In the genomic region with DNA sequence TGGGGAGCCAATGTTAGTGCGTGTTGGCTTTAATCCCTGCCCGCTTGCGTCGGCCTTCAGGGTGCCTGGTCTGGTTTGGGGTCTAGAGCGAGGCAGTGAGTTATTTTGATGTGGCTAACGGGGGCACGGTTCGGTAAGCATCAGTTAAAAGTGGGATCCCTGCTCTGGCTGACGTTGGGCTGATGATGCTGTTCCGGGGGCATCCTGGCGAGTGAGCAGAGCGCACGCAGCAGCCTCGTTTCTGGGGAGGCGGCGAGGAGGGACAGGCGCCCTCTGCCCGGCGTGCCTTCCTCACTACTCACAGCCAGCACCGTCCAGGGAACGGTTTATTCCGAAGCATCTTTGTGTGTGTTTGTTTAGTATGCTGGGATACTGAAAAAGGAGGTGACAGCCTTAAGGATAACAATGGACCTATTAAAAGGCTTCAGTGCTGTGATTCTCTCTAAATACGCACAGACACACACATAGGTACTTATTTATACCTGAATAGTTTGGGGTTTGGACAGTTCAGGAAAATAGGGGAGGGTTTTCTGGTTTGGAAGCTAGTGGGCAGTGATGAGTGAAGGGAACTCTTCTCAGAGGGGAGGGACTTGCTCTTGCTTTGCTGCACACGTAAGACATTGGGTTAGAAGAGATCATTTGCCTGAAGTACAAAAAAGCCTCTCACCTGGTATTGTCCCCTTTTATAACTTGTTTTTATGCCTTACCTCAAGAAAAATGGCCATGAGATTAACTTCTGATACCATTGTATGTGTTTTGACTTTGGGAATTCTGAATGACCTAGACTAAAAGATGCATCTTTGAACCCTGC, we compare ENCODE assay signal across 8 cellular contexts. TPM values are rescaled to one million over a fixed set of nuclear protein-coding genes. Genes with fewer than 3 reads are reported as not detected.
DNase-seq lines count a peak whose midpoint lies in the region; ATAC-seq and TF ChIP-seq lines count a peak whose summit lies in the region.

No MANE protein-coding gene starts in this region.

- 0 to 2% methylated on average over 24 of the region's 24 CpGs for WGBS in GM23248 (ENCODE audit: low coverage in 1 of 2, low lambda C conversion rate in 2 of 2, missing lambda C conversion rate in 2 of 2), 2 experiments
- WGBS in trophoblast cell (ENCODE audit: extremely low coverage, insufficient coverage, insufficient read length) = no CpG with 5 or more reads among the region's 24 CpGs

- H3K27me3 Mint-ChIP-seq in activated naive CD8-positive, alpha-beta T cell treated with anti-CD3 and anti-CD28 coated beads, Interleukin-2, amount 10 ng/mL, durations not matched to agents 7 days and 5 days = peaks cover 50% of the 10 kb centered on the region

- H3K4me2 ChIP-seq in GM23248 (ENCODE audit: unreplicated experiment) (peak overlapping the region; percentile 96), trophoblast cell (ENCODE audit: low read length) (peak overlapping the region; percentile 67)

- peak overlapping the region; percentile 86 for H3K4me3 Mint-ChIP-seq in activated naive CD8-positive, alpha-beta T cell treated with anti-CD3 and anti-CD28 coated beads, Interleukin-2, amount 10 ng/mL, durations not matched to agents 7 days and 5 days

- H3K79me2 ChIP-seq in GM23248 (ENCODE audit: insufficient read depth) (peaks cover 90% of the 10 kb centered on the region), trophoblast cell (ENCODE audit: control insufficient read depth, insufficient read depth, low read length, poor library complexity) (peaks cover 31% of the 10 kb centered on the region)

- H3K36me3 ChIP-seq in GM23248 (ENCODE audit: low read depth) (peaks cover 16% of the 10 kb centered on the region; the same call in 1 of the 2 replicates), left ventricle myocardium inferior (no peaks in the 10 kb centered on the region), trophoblast cell (ENCODE audit: control insufficient read depth in 1 of 2, insufficient read depth in 2 of 2, low read length in 2 of 2) (no peaks in the 10 kb centered on the region)

- peak overlapping the region; percentile 21 for H3K14ac ChIP-seq in trophoblast cell (ENCODE audit: low read length)

- no peak overlapping the region for H2AK5ac ChIP-seq in trophoblast cell (ENCODE audit: low read length)

- H3K9ac ChIP-seq in GM23248 = peak overlapping the region; percentile 97
- H3K9ac ChIP-seq in trophoblast cell (ENCODE audit: low read length) = peak overlapping the region; percentile 74

- H2BK120ac ChIP-seq in trophoblast cell (ENCODE audit: insufficient read depth, low read length, poor library complexity) = no peak overlapping the region

- no peak overlapping the region for H3K23ac ChIP-seq in trophoblast cell (ENCODE audit: low read length)

- TF ChIP-seq POLR2A in NB4 (IDR thresholded peaks at IDR 0.05; ENCODE audit: extremely low read depth, insufficient read length) = no peak

- TF ChIP-seq CTCF in GM10266 (IDR thresholded peaks at IDR 0.05; ENCODE audit: control insufficient read depth, insufficient read depth, low read depth, missing control alignments) (peak; percentile 10), NB4 (IDR thresholded peaks at IDR 0.05; ENCODE audit: low read depth, low read length) (peak; percentile 11), left ventricle myocardium inferior (IDR thresholded peaks at IDR 0.05; ENCODE audit: borderline replicate concordance) (peak; percentile 67)

- in situ Hi-C loops in GM23248 (cut with MboI) = loop anchor here (10.0 kb wide), 1 partner anchor 307 kb away; no protein-coding TSS in a partner anchor

- H4K20me1 ChIP-seq in GM23248 (ENCODE audit: insufficient read depth) = 0 out of 2 replicates have a peak, but pooled peaks cover 9% of the 10 kb centered on the region

- H3K27ac ChIP-seq in GM23248 (peak overlapping the region; percentile 93), left ventricle myocardium inferior (replicated peaks) (peak overlapping the region; percentile 94), trophoblast cell (ENCODE audit: low read depth, low read length) (peak overlapping the region; percentile 31)

- H3K18ac ChIP-seq in trophoblast cell (ENCODE audit: low read length) = no peak overlapping the region

- H3K4me1 ChIP-seq in GM23248 (ENCODE audit: insufficient read depth) = peaks cover 51% of the 10 kb centered on the region
- H3K4me1 ChIP-seq in left ventricle myocardium inferior = peaks cover 81% of the 10 kb centered on the region
- peaks cover 2 to 12% of the 10 kb centered on the region in 2 experiments for H3K4me1 ChIP-seq in trophoblast cell (ENCODE audit: control insufficient read depth in 1 of 2, insufficient read depth in 2 of 2, low read length in 2 of 2)

- H3K27me3 ChIP-seq in GM23248 (replicated peaks; ENCODE audit: insufficient read depth) (no peaks in the 10 kb centered on the region), left ventricle myocardium inferior (ENCODE audit: low read depth) (no peaks in the 10 kb centered on the region), trophoblast cell (ENCODE audit: insufficient read depth, low read length) (no peaks in the 10 kb centered on the region)

- no peaks in the 10 kb centered on the region for H3K9me3 Mint-ChIP-seq in activated naive CD8-positive, alpha-beta T cell treated with anti-CD3 and anti-CD28 coated beads, Interleukin-2, amount 10 ng/mL, durations not matched to agents 7 days and 5 days

- H2BK5ac ChIP-seq in trophoblast cell (ENCODE audit: low read depth, low read length, poor library complexity) = no peak overlapping the region

- H3K4ac ChIP-seq in trophoblast cell (ENCODE audit: low read depth, low read length) = peak overlapping the region; percentile 78

- no peak overlapping the region for H4K8ac ChIP-seq in trophoblast cell (ENCODE audit: low read depth, low read length)

- H3K79me1 ChIP-seq in trophoblast cell (ENCODE audit: low read length) = peaks cover 22% of the 10 kb centered on the region

- no peak overlapping the region for H2BK12ac ChIP-seq in trophoblast cell (ENCODE audit: low read length)

- intact Hi-C loops in left ventricle myocardium inferior (cut with micrococcal nuclease) = no loop called here

- H3K9me2 ChIP-seq in GM23248 (ENCODE audit: insufficient read depth) = no peaks in the 10 kb centered on the region

- H4K12ac ChIP-seq in trophoblast cell (ENCODE audit: low read depth, low read length) = no peak overlapping the region

- peak; percentile 41 for ATAC-seq in activated naive CD8-positive, alpha-beta T cell treated with anti-CD3 and anti-CD28 coated beads, Interleukin-2, amount 10 ng/mL, durations not matched to agents 7 days and 5 days (ENCODE audit: low read depth)

- no peaks in the 10 kb centered on the region for H3K36me3 Mint-ChIP-seq in activated naive CD8-positive, alpha-beta T cell treated with anti-CD3 and anti-CD28 coated beads, Interleukin-2, amount 10 ng/mL, durations not matched to agents 7 days and 5 days

- H2AFZ ChIP-seq in GM23248 (no peak overlapping the region), trophoblast cell (ENCODE audit: insufficient read depth, low read length, poor library complexity) (no peak overlapping the region)

- POLR2A ChIA-PET in activated naive CD8-positive, alpha-beta T cell treated with anti-CD3 and anti-CD28 coated beads, Interleukin-2, amount 10 ng/mL, durations not matched to agents 7 days and 5 days (lab: Charles Lee) = no interaction called here

- DNase-seq in GM10266 (ENCODE audit: extremely low spot score) (peak; percentile 57), GM23248 (peak; percentile 91), NB4 (ENCODE audit: low read depth) (peak; percentile 20), left ventricle myocardium inferior (peak; percentile 32), trophoblast cell (peak; percentile 72 to 80), NCI-H1092 treated with DMSO at 0.1 percent for 48 hours (lab: John Stamatoyannopoulos, UW) (no peak), SK-N-DZ (ENCODE audit: low spot score) (no peak)
- peak; percentile 50 for DNase-seq in activated naive CD8-positive, alpha-beta T cell treated with anti-CD3 and anti-CD28 coated beads, Interleukin-2, amount 10 ng/mL, durations not matched to agents 7 days and 5 days

- peaks cover 77% of the 10 kb centered on the region for H3F3A ChIP-seq in GM23248 (ENCODE audit: insufficient read depth)

- H4K91ac ChIP-seq in trophoblast cell (ENCODE audit: low read depth, low read length) = no peak overlapping the region

- no peaks in the 10 kb centered on the region for H3K9me3 ChIP-seq in GM23248 (ENCODE audit: low read depth)
- no peaks in the 10 kb centered on the region for H3K9me3 ChIP-seq in left ventricle myocardium inferior (replicated peaks)
- no peaks in the 10 kb centered on the region for H3K9me3 ChIP-seq in trophoblast cell (ENCODE audit: insufficient read depth, low read depth, low read length)

- H3K4me3 ChIP-seq in GM23248 (peak overlapping the region; percentile 99), NB4 (ENCODE audit: low read depth, low read length) (no peak overlapping the region), left ventricle myocardium inferior (peak overlapping the region; percentile 78), trophoblast cell (ENCODE audit: low read depth, low read length) (peak overlapping the region; percentile 89)

- H3K27ac Mint-ChIP-seq in activated naive CD8-positive, alpha-beta T cell treated with anti-CD3 and anti-CD28 coated beads, Interleukin-2, amount 10 ng/mL, durations not matched to agents 7 days and 5 days = no peak overlapping the region

- peaks cover 22% of the 10 kb centered on the region for H3K4me1 Mint-ChIP-seq in activated naive CD8-positive, alpha-beta T cell treated with anti-CD3 and anti-CD28 coated beads, Interleukin-2, amount 10 ng/mL, durations not matched to agents 7 days and 5 days

RNA-seq across cellular contexts. Expression of a gene that starts 2.1 kb away (rescaled TPM):
- 485 and 499 TPM in 2 replicates for total RNA-seq in GM23248 (2014; rRNA removed; shearing (Covaris generic))
- 76.4 and 77.4 TPM in 2 replicates for polyA plus RNA-seq in GM23248 (2016; fragmentation: Nextera tagmentation; extraction: Ambion mirVana)
- 1 to 10 TPM; 3.2 to 3.5 TPM for total RNA-seq in activated naive CD8-positive, alpha-beta T cell treated with anti-CD3 and anti-CD28 coated beads, Interleukin-2, amount 10 ng/mL, durations not matched to agents 7 days and 5 days
- total RNA-seq in left ventricle myocardium inferior = 45.6 TPM
- 49.0 and 54.7 TPM in 2 replicates for polyA plus RNA-seq in trophoblast cell (2013)
- polyA plus RNA-seq in SK-N-DZ (2014; cell fraction: cytosol; rRNA removed) = 0.22 and 0.31 TPM in 2 replicates
- polyA plus RNA-seq in SK-N-DZ (2014; cell fraction: nucleus; rRNA removed) = 0.15 and 0.47 TPM in 2 replicates

Comparison
In these comparisons a context has a peak if more than half of its experiments do, and no peak if none do; other contexts are left out.
1. DNase-seq: peak in GM10266 (single experiment), GM23248 (single experiment), NB4 (single experiment), activated naive CD8-positive, alpha-beta T cell treated with anti-CD3 and anti-CD28 coated beads, Interleukin-2, amount 10 ng/mL, durations not matched to agents 7 days and 5 days (single experiment), left ventricle myocardium inferior (single experiment) and trophoblast cell (2 of 2); none in NCI-H1092 treated with DMSO at 0.1 percent for 48 hours (single experiment) and SK-N-DZ (single experiment).
2. CTCF ChIP-seq: peak in every context shown above with its lines; median percentile 67 in left ventricle myocardium inferior; 11 in NB4; 10 in GM10266.
3. H3K27ac ChIP-seq: peak in every context shown above with its lines; median percentile 94 in left ventricle myocardium inferior; 93 in GM23248; 31 in trophoblast cell.
4. RNA of a gene that starts 2.1 kb away (total RNA-seq): 485 to 499 TPM in GM23248; 45.6 TPM in left ventricle myocardium inferior (single experiment) and 3.2 to 3.5 TPM in activated naive CD8-positive, alpha-beta T cell treated with anti-CD3 and anti-CD28 coated beads, Interleukin-2, amount 10 ng/mL, durations not matched to agents 7 days and 5 days; every median in the first group is over 10 times any median in the second.